2 cellular contexts compared by ENCODE assay signal in genomic region chr1:9596419-9597123, GRCh38.
TF ChIP-seq lines count a peak whose summit lies in the region.

No MANE protein-coding gene starts in this region.

TF ChIP-seq in K562, 482 proteins besides CTCF, POLR2A, EP300 and RAD21:
- TF ChIP-seq NFIC (IDR thresholded peaks at IDR 0.05) (peak; percentile 25; the same call in 1 of the 2 replicates), ZNF431 (CRISPR knock-in tag; IDR thresholded peaks at IDR 0.05) (no peak)
TF ChIP-seq in K562: peak in this region for 1.

TF ChIP-seq in liver, 16 proteins besides CTCF, POLR2A, EP300 and RAD21:
- TF ChIP-seq TAF1 (conservative IDR thresholded peaks at IDR 0.05), result no peak
- TF ChIP-seq HNF4A (conservative IDR thresholded peaks at IDR 0.05), result peak; percentile 58 to 71
